26 cellular contexts compared by ENCODE assay signal in the genomic region with DNA sequence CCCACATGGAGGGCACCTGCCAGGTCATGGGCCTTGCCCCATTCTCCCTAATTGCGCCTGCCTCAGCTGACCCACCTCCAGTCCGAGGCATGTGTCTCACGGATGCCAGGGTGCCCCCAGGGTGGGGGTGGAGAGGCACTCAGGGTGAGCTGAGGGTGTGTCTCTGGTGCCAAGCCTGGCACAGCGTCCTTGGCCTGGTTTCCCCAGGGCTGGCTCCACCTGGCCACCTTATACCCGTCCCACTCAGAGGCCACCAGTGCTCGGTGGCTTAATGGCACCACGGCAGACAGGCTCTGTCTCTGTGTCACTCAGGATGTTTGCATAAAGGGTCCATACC. TPM values are rescaled to one million over a fixed set of nuclear protein-coding genes. Genes with fewer than 3 reads are reported as not detected.
DNase-seq lines count a peak whose midpoint lies in the region; ATAC-seq, FAIRE-seq and TF ChIP-seq lines count a peak whose summit lies in the region.
"Had no signal": no experiment of that assay in that cellular context is flagged by ENCODE, and none has a peak within 500 bp of the region (broad histone marks: within the 10 kb centered on the region; RNA-seq: fewer than 3 reads in every experiment).

No MANE protein-coding gene starts in this region.

- H2BK15ac ChIP-seq in neuronal stem cell (ENCODE audit: low read length): peak overlapping the region; percentile 9

- H2BK120ac ChIP-seq in neuronal stem cell (ENCODE audit: low read depth, low read length): peak overlapping the region; percentile 6

- FAIRE-seq in kidney (lab: Jason Lieb, UNC): no peak
- FAIRE-seq: A204.1 had no signal

- H3K9ac ChIP-seq in kidney (ENCODE audit: low read length in 2 of 2): no peak overlapping the region
- H3K9ac ChIP-seq in neuronal stem cell (ENCODE audit: low read depth, low read length, poor library complexity): peak overlapping the region; percentile 18

- peak overlapping the region; percentile 13 for H2BK5ac ChIP-seq in neuronal stem cell (ENCODE audit: low read length)

- peak overlapping the region; percentile 74 for H3K18ac ChIP-seq in neuronal stem cell (ENCODE audit: low read length)

- no CpG with 5 or more reads among the region's 7 CpGs for WGBS in neuronal stem cell (ENCODE audit: extremely low coverage in 2 of 2, insufficient read length in 2 of 2, insufficient replicate concordance in 1 of 2), 2 donors

- ATAC-seq in left ventricle myocardium superior (peak; percentile 19), left cardiac atrium (no peak), GM21447 (IDR thresholded peaks at IDR 0.05; ENCODE audit: unreplicated experiment) (no peak)
- no peak for ATAC-seq in activated CD4-positive, CD25-positive, alpha-beta regulatory T cell treated with anti-CD3 and anti-CD28 coated beads, Interleukin-2, amount 50 U/mL, for 24 hours
- ATAC-seq: PC-3 had no signal

- H3K4me1 ChIP-seq in kidney (ENCODE audit: control insufficient read depth in 1 of 2, insufficient read depth in 1 of 2, low read depth in 1 of 2, low read length in 2 of 2): peaks cover 21 to 35% of the 10 kb centered on the region in 2 donors
- H3K4me1 ChIP-seq in neuronal stem cell (ENCODE audit: control insufficient read depth in 2 of 2, insufficient read depth in 1 of 2, low read depth in 1 of 2, low read length in 2 of 2): no peaks in the 10 kb centered on the region
- H3K4me1 ChIP-seq: Caco-2 had no signal

- H4K91ac ChIP-seq in neuronal stem cell (ENCODE audit: low read depth, low read length, poor library complexity): no peak overlapping the region

- DNase-seq in left ventricle myocardium superior: peak; percentile 40
- DNase-seq in left cardiac atrium: no peak
- DNase-seq in kidney: peak; percentile 85
- no peak for DNase-seq in neuronal stem cell (ENCODE audit: low spot score)
- DNase-seq in NK-92 (lab: John Stamatoyannopoulos, UW; ENCODE audit: unreplicated experiment): no peak
- DNase-seq in stimulated activated CD4-positive, alpha-beta T cell treated with anti-CD3 and anti-CD28 coated beads, Interleukin-12 subunit alpha, Interleukin-12 subunit beta, amount 100 ng/mL, for 4 hours: no peak
- DNase-seq: BE2C; Caco-2; CD4-positive, alpha-beta T cell; DMS153; GDM1; GOT3; HFFc6; KBM-7; MV-4-11; NCI-H1417; NCI-H187 treated with DMSO at 0.1 percent for 48 hours; NCI-H2227 treated with DMSO at 0.1 percent for 48 hours; NCI-H510A treated with DMSO at 0.1 percent for 48 hours; PC-3; RPMI8226; SJCRH30 had no signal

- TF ChIP-seq CTCF in kidney (IDR thresholded peaks at IDR 0.05; ENCODE audit: borderline replicate concordance, extremely low read depth, insufficient read depth): no peak

- H3K9me3 ChIP-seq in kidney (ENCODE audit: control insufficient read depth in 1 of 2, low read length in 2 of 2): no peaks in the 10 kb centered on the region
- H3K9me3 ChIP-seq in neuronal stem cell (replicated peaks in 1 of 2; ENCODE audit: control insufficient read depth in 2 of 2, insufficient read depth in 1 of 2, low read depth in 1 of 2, low read length in 2 of 2): peaks cover 0 to 5% of the 10 kb centered on the region in 2 donors
- H3K9me3 ChIP-seq: BE2C, Caco-2, SJCRH30 had no signal

- H3K36me3 ChIP-seq in kidney (ENCODE audit: control insufficient read depth in 1 of 2, insufficient read depth in 2 of 2, low read length in 2 of 2) (no peaks in the 10 kb centered on the region), neuronal stem cell (replicated peaks in 1 of 2; ENCODE audit: control insufficient read depth in 2 of 2, insufficient read depth in 2 of 2, low read length in 2 of 2) (no peaks in the 10 kb centered on the region)
- H3K36me3 ChIP-seq: BE2C, SJCRH30 had no signal

- no peak overlapping the region for H3K4me2 ChIP-seq in neuronal stem cell (ENCODE audit: insufficient read depth, low read length, poor library complexity, severe bottlenecking)

- no peak overlapping the region for H3K14ac ChIP-seq in neuronal stem cell (ENCODE audit: low read length)

- no peak overlapping the region for H3K27ac ChIP-seq in kidney (ENCODE audit: low read depth in 2 of 2, low read length in 2 of 2)
- no peak overlapping the region for H3K27ac ChIP-seq in neuronal stem cell (replicated peaks; ENCODE audit: low read length)
- H3K27ac ChIP-seq: SJCRH30 had no signal

- peak overlapping the region; percentile 3 for H3K23ac ChIP-seq in neuronal stem cell (ENCODE audit: low read depth, low read length, poor library complexity)

- H2AFZ ChIP-seq in neuronal stem cell (ENCODE audit: low read length): no peak overlapping the region

- peak overlapping the region; percentile 19 for H2AK5ac ChIP-seq in neuronal stem cell (ENCODE audit: low read depth, low read length)

- intact Hi-C loops in left ventricle myocardium superior (cut with micrococcal nuclease) (no loop called here), left cardiac atrium (cut with DNase I) (loop anchor here in 1 of 2 donors (10.0 kb wide), 1 partner anchor 80 kb away; no protein-coding TSS in a partner anchor), kidney (cut with DNase I) (no loop called here)

- H3K27me3 ChIP-seq in neuronal stem cell (ENCODE audit: control insufficient read depth in 3 of 3, insufficient read depth in 3 of 3, low read depth in 1 of 3, low read length in 3 of 3): peaks cover 0 to 17% (median 0%) of the 10 kb centered on the region in 3 experiments
- H3K27me3 ChIP-seq: BE2C, SJCRH30 had no signal

- H3K4me3 ChIP-seq in kidney (ENCODE audit: low read length in 2 of 2): no peak overlapping the region
- no peak overlapping the region for H3K4me3 ChIP-seq in neuronal stem cell (ENCODE audit: low read length in 2 of 2)
- H3K4me3 ChIP-seq: SJCRH30 had no signal

- no peak overlapping the region for H3K4ac ChIP-seq in neuronal stem cell (ENCODE audit: low read length)

- peak overlapping the region; percentile 72 for H4K8ac ChIP-seq in neuronal stem cell (ENCODE audit: low read depth, low read length)

- peak overlapping the region; percentile 80 for H2BK12ac ChIP-seq in neuronal stem cell (ENCODE audit: low read length)

- no peaks in the 10 kb centered on the region for H3K79me1 ChIP-seq in neuronal stem cell (ENCODE audit: low read depth, low read length)

RNA-seq across cellular contexts. Expression of a gene that starts 33.6 kb away (rescaled TPM):
- total RNA-seq in left ventricle myocardium superior: 2.2 TPM
- 10 to 100 TPM in 1 of 2 donors, 1 to 10 TPM in 1; 3.5 to 12.1 TPM for total RNA-seq in left cardiac atrium
- 6.6 TPM for total RNA-seq in kidney
- polyA plus RNA-seq in kidney (ENCODE audit: insufficient read depth, low read depth, low replicate concordance): 1.6 TPM
- not detected for polyA plus RNA-seq in neuronal stem cell (2013, experiment 1 of 2)
- polyA plus RNA-seq in neuronal stem cell (2013, experiment 2 of 2): not detected
- total RNA-seq: Caco-2, Daoy, HFFc6, SJCRH30 had no signal

RNA-seq across cellular contexts. Expression of a gene that starts 47.3 kb away (rescaled TPM):
- total RNA-seq in left ventricle myocardium superior (107 TPM), left cardiac atrium (10 to 100 TPM; 63.0 to 89.3 TPM), kidney (69.4 TPM)
- 15.1 TPM for polyA plus RNA-seq in kidney (ENCODE audit: insufficient read depth, low read depth, low replicate concordance)
- 2.1 TPM for polyA plus RNA-seq in neuronal stem cell (2013, experiment 1 of 2)
- 1.6 TPM for polyA plus RNA-seq in neuronal stem cell (2013, experiment 2 of 2)

RNA-seq across cellular contexts. Expression of a gene that starts 47.6 kb away (rescaled TPM):
- total RNA-seq in left ventricle myocardium superior (29.8 TPM), left cardiac atrium (10 to 100 TPM; 11.6 to 14.9 TPM), kidney (not detected)
- not detected for polyA plus RNA-seq in kidney (ENCODE audit: insufficient read depth, low read depth, low replicate concordance)
- not detected for polyA plus RNA-seq in neuronal stem cell (2013, experiment 1 of 2)
- polyA plus RNA-seq in neuronal stem cell (2013, experiment 2 of 2): not detected
- total RNA-seq: Caco-2; CD4-positive, alpha-beta T cell; Daoy; HFFc6; PC-3; SJCRH30 had no signal

Comparison
In these comparisons a context has a peak if more than half of its experiments do, and no peak if none do; other contexts are left out.
1. DNase-seq: peak in left ventricle myocardium superior (single experiment) and kidney (single experiment); none in left cardiac atrium (single experiment), neuronal stem cell (single experiment), NK-92 (single experiment) and stimulated activated CD4-positive, alpha-beta T cell treated with anti-CD3 and anti-CD28 coated beads, Interleukin-12 subunit alpha, Interleukin-12 subunit beta, amount 100 ng/mL, for 4 hours (single experiment).
2. RNA of a gene that starts 47.6 kb away (total RNA-seq): 29.8 TPM in left ventricle myocardium superior (single experiment) and 11.6 to 14.9 TPM in left cardiac atrium; not detected in kidney (single experiment); every median in the first group is over 10 times any median in the second.